Comparison of ENCODE assay signal across 28 cellular contexts in the genomic region with DNA sequence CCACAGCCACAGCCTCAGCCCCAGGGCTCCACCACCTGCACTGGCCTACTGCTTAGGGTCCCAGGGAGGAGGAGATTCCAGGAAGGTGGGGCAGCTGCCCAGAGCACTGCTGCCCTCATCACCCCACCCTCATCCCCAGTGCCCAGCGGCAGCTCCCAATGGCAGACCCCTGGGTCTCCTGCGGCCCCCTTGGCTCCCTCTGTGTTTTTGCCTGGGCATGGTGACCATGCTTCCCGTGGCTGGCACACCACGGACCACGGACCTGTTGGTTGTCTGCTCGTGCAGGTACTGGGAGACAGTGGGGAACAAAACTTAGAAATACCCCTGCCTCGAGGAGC. TPM values are rescaled to one million over a fixed set of nuclear protein-coding genes. Genes with fewer than 3 reads are reported as not detected.
"Had no signal": no experiment of that assay in that cellular context is flagged by ENCODE, and none has a peak within 500 bp of the region (broad histone marks: within the 10 kb centered on the region; RNA-seq: fewer than 3 reads in every experiment).

No MANE protein-coding gene starts in this region.

- H3K4me3 ChIP-seq: esophagus muscularis mucosa, heart right ventricle, left lung, pancreas, psoas muscle, uterus had no signal

- H3K9me3 ChIP-seq: esophagus muscularis mucosa, heart right ventricle, left lung, pancreas, psoas muscle, uterus had no signal

- H3K27me3 ChIP-seq: pancreas had no signal

- FAIRE-seq: astrocyte, pancreas had no signal

- H3K4me1 ChIP-seq: foreskin keratinocyte had no signal

- H3K27ac ChIP-seq: esophagus muscularis mucosa, foreskin keratinocyte, heart right ventricle, left lung, pancreas, psoas muscle, uterus had no signal

- ATAC-seq: foreskin keratinocyte, heart right ventricle, left lung, pancreas, psoas muscle had no signal

- H3K36me3 ChIP-seq: esophagus muscularis mucosa, heart right ventricle, left lung, pancreas, uterus had no signal

- DNase-seq: activated CD4-positive, alpha-beta memory T cell treated with anti-CD3 and anti-CD28 coated beads for 36 hours; activated CD4-positive, alpha-beta T cell treated with anti-CD3 and anti-CD28 coated beads for 4 hours; activated CD8-positive, alpha-beta memory T cell treated with anti-CD3 and anti-CD28 coated beads, Interleukin-2, amount 50 U/mL, for 4 hours; activated gamma-delta T cell; activated naive CD4-positive, alpha-beta T cell treated with anti-CD3 and anti-CD28 coated beads, Interleukin-2, amount 10 ng/mL, durations not matched to agents 7 days and 5 days; activated naive CD8-positive, alpha-beta T cell treated with anti-CD3 and anti-CD28 coated beads, Interleukin-2, amount 10 ng/mL, durations not matched to agents 7 days and 5 days; activated T-cell treated with anti-CD3 and anti-CD28 coated beads, Interleukin-2, amount 50 U/mL, for 1 hour; caudate nucleus; endodermal cell; foreskin keratinocyte; heart right ventricle; kidney glomerular epithelial cell; naive B cell; nephron progenitor cell; stimulated activated CD4-positive, alpha-beta T cell treated with anti-CD3 and anti-CD28 coated beads, Interleukin-2, amount 100 ng/mL, for 48 hours; stimulated activated naive CD4-positive, alpha-beta T cell treated with Interleukin-2 at 50 U/mL for 16 hours; T-helper 1 cell; trophoblast cell; uterus had no signal

RNA-seq across cellular contexts. Expression of gene CHST13, which starts 2.7 kb away (rescaled TPM):
- total RNA-seq: activated CD4-positive, alpha-beta memory T cell treated with anti-CD3 and anti-CD28 coated beads for 36 hours; activated CD8-positive, alpha-beta memory T cell treated with anti-CD3 and anti-CD28 coated beads for 36 hours; activated T-helper 1 cell treated with anti-CD3 and anti-CD28 coated beads, Interleukin-12 subunit alpha, Interleukin-12 subunit beta, Interleukin-2, Interleukin-4 antibody, amounts not matched to agents 30 ng/mL and 10 ng/mL and 1 ng/mL, durations not matched to agents 14 hours and 24 hours and 36 hours; astrocyte; lung microvascular endothelial cell; temporal lobe had no signal

RNA-seq across cellular contexts. Expression of gene UROC1, which starts 9.1 kb away (rescaled TPM):
- total RNA-seq: activated CD4-positive, alpha-beta memory T cell treated with anti-CD3 and anti-CD28 coated beads for 36 hours; activated CD8-positive, alpha-beta memory T cell treated with anti-CD3 and anti-CD28 coated beads for 36 hours; activated naive CD8-positive, alpha-beta T cell treated with anti-CD3 and anti-CD28 coated beads, Interleukin-2, amount 10 ng/mL, durations not matched to agents 7 days and 5 days; activated T-helper 1 cell treated with anti-CD3 and anti-CD28 coated beads, Interleukin-12 subunit alpha, Interleukin-12 subunit beta, Interleukin-2, Interleukin-4 antibody, amounts not matched to agents 30 ng/mL and 10 ng/mL and 1 ng/mL, durations not matched to agents 14 hours and 24 hours and 36 hours; astrocyte; endodermal cell; esophagus muscularis mucosa; foreskin keratinocyte; heart right ventricle; left lung; lung microvascular endothelial cell; pancreas; temporal lobe had no signal
- polyA plus RNA-seq: foreskin keratinocyte had no signal

RNA-seq across cellular contexts. Expression of gene C3orf22, which starts 32.1 kb away (rescaled TPM):
- total RNA-seq: activated CD4-positive, alpha-beta memory T cell treated with anti-CD3 and anti-CD28 coated beads for 36 hours; activated CD8-positive, alpha-beta memory T cell treated with anti-CD3 and anti-CD28 coated beads for 36 hours; activated naive CD8-positive, alpha-beta T cell treated with anti-CD3 and anti-CD28 coated beads, Interleukin-2, amount 10 ng/mL, durations not matched to agents 7 days and 5 days; activated T-helper 1 cell treated with anti-CD3 and anti-CD28 coated beads, Interleukin-12 subunit alpha, Interleukin-12 subunit beta, Interleukin-2, Interleukin-4 antibody, amounts not matched to agents 30 ng/mL and 10 ng/mL and 1 ng/mL, durations not matched to agents 14 hours and 24 hours and 36 hours; astrocyte; endodermal cell; esophagus muscularis mucosa; foreskin keratinocyte; left lung; lung microvascular endothelial cell; pancreas; temporal lobe; uterus had no signal
- polyA plus RNA-seq: foreskin keratinocyte, heart right ventricle, psoas muscle had no signal
